23 cellular contexts compared by ENCODE assay signal in genomic region chr19:4504874-4505569, GRCh38. TPM values are rescaled to one million over a fixed set of nuclear protein-coding genes. Genes with fewer than 3 reads are reported as not detected.
A peak's percentile ranks its signal among the peaks of the same experiment; 100 is the strongest.
DNase-seq lines count a peak whose midpoint lies in the region; ATAC-seq and TF ChIP-seq lines count a peak whose summit lies in the region.
"Had no signal": no experiment of that assay in that cellular context is flagged by ENCODE, and none has a peak within 500 bp of the region (broad histone marks: within the 10 kb centered on the region; RNA-seq: fewer than 3 reads in every experiment).

No MANE protein-coding gene starts in this region.

- no CpG with 5 or more reads among the region's 17 CpGs for WGBS in neuronal stem cell (ENCODE audit: extremely low coverage in 2 of 2, insufficient read length in 2 of 2, insufficient replicate concordance in 1 of 2), 2 donors

- peaks cover 0 to 50% (median 26%) of the 10 kb centered on the region in 11 experiments; a peak in 18 of 22 replicates for H4K20me1 ChIP-seq in BLaER1 treated with 17β-estradiol and CSF1 and Interleukin-3, amounts not matched to agents 10 nM and 100 nM

- H3K23ac ChIP-seq in neuronal stem cell (ENCODE audit: low read depth, low read length, poor library complexity) = peak overlapping the region; percentile 85

- no peak overlapping the region for H3K18ac ChIP-seq in neuronal stem cell (ENCODE audit: low read length)

- H2BK5ac ChIP-seq in neuronal stem cell (ENCODE audit: low read length) = peak overlapping the region; percentile 66

- peak overlapping the region in 7 of 11 experiments; percentile 43 to 79 (median 63); a peak in 11 of 22 replicates for H3K27ac ChIP-seq in BLaER1 treated with 17β-estradiol and CSF1 and Interleukin-3, amounts not matched to agents 10 nM and 100 nM
- H3K27ac ChIP-seq in cingulate gyrus (ENCODE audit: low read depth, low read length) = peak overlapping the region; percentile 47
- H3K27ac ChIP-seq in neuronal stem cell (replicated peaks; ENCODE audit: low read length) = no peak overlapping the region
- H3K27ac ChIP-seq in foreskin keratinocyte = no peak overlapping the region
- H3K27ac ChIP-seq: C4-2B, epithelial cell of prostate, left lung, SJSA1, WERI-Rb-1 had no signal

- TF ChIP-seq CTCF in foreskin keratinocyte (conservative IDR thresholded peaks at IDR 0.05) = no peak

- H2BK12ac ChIP-seq in neuronal stem cell (ENCODE audit: low read length) = no peak overlapping the region

- no peak overlapping the region for H3K4me3 ChIP-seq in BLaER1 treated with 17β-estradiol and CSF1 and Interleukin-3, amounts not matched to agents 10 nM and 100 nM
- H3K4me3 ChIP-seq in neuronal stem cell (ENCODE audit: low read length in 2 of 2) = no peak overlapping the region
- H3K4me3 ChIP-seq: GM12878, left lung, ovary, SJSA1 had no signal

- no peak overlapping the region for H4K8ac ChIP-seq in neuronal stem cell (ENCODE audit: low read depth, low read length)

- no peaks in the 10 kb centered on the region; a peak in 1 of 22 replicates for H3K9me3 ChIP-seq in BLaER1 treated with 17β-estradiol and CSF1 and Interleukin-3, amounts not matched to agents 10 nM and 100 nM (replicated peaks in 1 of 11)
- no peaks in the 10 kb centered on the region for H3K9me3 ChIP-seq in neuronal stem cell (replicated peaks in 1 of 2; ENCODE audit: control insufficient read depth in 2 of 2, insufficient read depth in 1 of 2, low read depth in 1 of 2, low read length in 2 of 2)
- H3K9me3 ChIP-seq: left lung, ovary, SJSA1 had no signal

- no peak for ATAC-seq in foreskin keratinocyte
- ATAC-seq: GM12878, left lung had no signal

- H2BK15ac ChIP-seq in neuronal stem cell (ENCODE audit: low read length) = no peak overlapping the region

- H3K9ac ChIP-seq in BLaER1 treated with 17β-estradiol and CSF1 and Interleukin-3, amounts not matched to agents 10 nM and 100 nM = peak overlapping the region in 6 of 11 experiments; percentile 26 to 75 (median 68); a peak in 9 of 22 replicates
- no peak overlapping the region for H3K9ac ChIP-seq in neuronal stem cell (ENCODE audit: low read depth, low read length, poor library complexity)

- H3K4me1 ChIP-seq in BLaER1 treated with 17β-estradiol and CSF1 and Interleukin-3, amounts not matched to agents 10 nM and 100 nM = peaks cover 45 to 77% (median 59%) of the 10 kb centered on the region in 10 experiments
- H3K4me1 ChIP-seq in neuronal stem cell (ENCODE audit: control insufficient read depth in 2 of 2, insufficient read depth in 1 of 2, low read depth in 1 of 2, low read length in 2 of 2) = peaks cover 0 to 11% of the 10 kb centered on the region in 2 donors
- H3K4me1 ChIP-seq in foreskin keratinocyte = no peaks in the 10 kb centered on the region
- H3K4me1 ChIP-seq: left lung had no signal

- no peaks in the 10 kb centered on the region for H3K27me3 ChIP-seq in BLaER1 treated with 17β-estradiol and CSF1 and Interleukin-3, amounts not matched to agents 10 nM and 100 nM
- no peaks in the 10 kb centered on the region for H3K27me3 ChIP-seq in neuronal stem cell (ENCODE audit: control insufficient read depth in 3 of 3, insufficient read depth in 3 of 3, low read depth in 1 of 3, low read length in 3 of 3)
- no peaks in the 10 kb centered on the region for H3K27me3 ChIP-seq in foreskin keratinocyte
- H3K27me3 ChIP-seq: left lung, ovary, SJSA1 had no signal

- no peak overlapping the region for H3K14ac ChIP-seq in neuronal stem cell (ENCODE audit: low read length)

- DNase-seq in LHCN-M2 (ENCODE audit: low read depth) (peak; percentile 19), neuronal stem cell (ENCODE audit: low spot score) (no peak), middle frontal gyrus (ENCODE audit: extremely low spot score, low spot score) (no peak), foreskin keratinocyte (no peak)
- DNase-seq in activated effector memory CD4-positive, alpha-beta T cell treated with anti-CD3 and anti-CD28 coated beads, Interleukin-2, amount 50 U/mL, for 16 hours = no peak
- no peak for DNase-seq in activated CD4-positive, alpha-beta T cell treated with anti-CD3 and anti-CD28 coated beads for 4 hours
- DNase-seq: activated naive CD8-positive, alpha-beta T cell treated with anti-CD3 and anti-CD28 coated beads, Interleukin-2, amount 10 ng/mL, durations not matched to agents 7 days and 5 days; left lung; NCI-H146; NCI-H2171; NCI-H524; stimulated activated CD4-positive, alpha-beta T cell treated with anti-CD3 and anti-CD28 coated beads, Interleukin-4, amount 100 ng/mL, for 1 hour; stimulated activated naive B cell treated with anti-CD40 and anti-IgM and Interleukin-4, amounts not matched to agents 10 μg/mL and 1 μg/mL and 100 μg/mL, for 72 hours; WERI-Rb-1 had no signal

- peaks cover 6% of the 10 kb centered on the region for H3K79me1 ChIP-seq in neuronal stem cell (ENCODE audit: low read depth, low read length)

- H2AK5ac ChIP-seq in neuronal stem cell (ENCODE audit: low read depth, low read length) = no peak overlapping the region

- H4K91ac ChIP-seq in neuronal stem cell (ENCODE audit: low read depth, low read length, poor library complexity) = no peak overlapping the region

- peak overlapping the region; percentile 61 for H2BK120ac ChIP-seq in neuronal stem cell (ENCODE audit: low read depth, low read length)

- H2AFZ ChIP-seq in neuronal stem cell (ENCODE audit: low read length) = no peak overlapping the region

- no peak overlapping the region for H3K4ac ChIP-seq in neuronal stem cell (ENCODE audit: low read length)

- peak overlapping the region; percentile 32 to 96 (median 88); a peak in 21 of 22 replicates for H3K4me2 ChIP-seq in BLaER1 treated with 17β-estradiol and CSF1 and Interleukin-3, amounts not matched to agents 10 nM and 100 nM
- H3K4me2 ChIP-seq in neuronal stem cell (ENCODE audit: insufficient read depth, low read length, poor library complexity, severe bottlenecking) = no peak overlapping the region

- peaks cover 19 to 58% (median 32%) of the 10 kb centered on the region in 11 experiments; a peak in 21 of 22 replicates for H3K36me3 ChIP-seq in BLaER1 treated with 17β-estradiol and CSF1 and Interleukin-3, amounts not matched to agents 10 nM and 100 nM
- H3K36me3 ChIP-seq in neuronal stem cell (replicated peaks in 1 of 2; ENCODE audit: control insufficient read depth in 2 of 2, insufficient read depth in 2 of 2, low read length in 2 of 2) = peaks cover 34 to 45% of the 10 kb centered on the region in 2 donors
- H3K36me3 ChIP-seq: ovary had no signal

RNA-seq across cellular contexts. Expression of gene PLIN4, which starts 13.3 kb away (rescaled TPM):
- total RNA-seq in LHCN-M2 (2014; rRNA removed) = under 0.01 TPM in 1 of 2 replicates, not detected in the other
- polyA plus RNA-seq in LHCN-M2 (2012) = 0.09 TPM
- 0.13 TPM for polyA plus RNA-seq in neuronal stem cell (2013, experiment 1 of 2)
- 0.18 TPM for polyA plus RNA-seq in neuronal stem cell (2013, experiment 2 of 2)
- total RNA-seq in foreskin keratinocyte = 0.65 and 0.71 TPM in 2 replicates
- 0.32 TPM in 2 replicates for polyA plus RNA-seq in foreskin keratinocyte
- total RNA-seq: activated T-helper 1 cell treated with anti-CD3 and anti-CD28 coated beads, Interleukin-12 subunit alpha, Interleukin-12 subunit beta, Interleukin-2, Interleukin-4 antibody, amounts not matched to agents 30 ng/mL and 10 ng/mL and 1 ng/mL, durations not matched to agents 14 hours and 24 hours and 36 hours; SJSA1 had no signal

RNA-seq across cellular contexts. Expression of gene PLIN5, which starts 30.0 kb away (rescaled TPM):
- total RNA-seq in LHCN-M2 (2014; rRNA removed) (0.06 TPM in 1 of 2 replicates, not detected in the other), foreskin keratinocyte (not detected in 2 replicates)
- polyA plus RNA-seq in LHCN-M2 (2012) = not detected
- polyA plus RNA-seq in neuronal stem cell (2013, experiment 1 of 2) = 2.9 TPM
- polyA plus RNA-seq in neuronal stem cell (2013, experiment 2 of 2) = 2.9 TPM
- not detected in 2 replicates for polyA plus RNA-seq in foreskin keratinocyte
- total RNA-seq: activated T-helper 1 cell treated with anti-CD3 and anti-CD28 coated beads, Interleukin-12 subunit alpha, Interleukin-12 subunit beta, Interleukin-2, Interleukin-4 antibody, amounts not matched to agents 30 ng/mL and 10 ng/mL and 1 ng/mL, durations not matched to agents 14 hours and 24 hours and 36 hours; M059J; SJSA1 had no signal

RNA-seq across cellular contexts. Expression of gene HDGFL2, which starts 32.9 kb away (rescaled TPM):
- total RNA-seq in LHCN-M2 (2014; rRNA removed) (65.9 and 67.3 TPM in 2 replicates), foreskin keratinocyte (62.4 and 69.8 TPM in 2 replicates)
- 52.7 TPM for polyA plus RNA-seq in LHCN-M2 (2012)
- 73.8 TPM for polyA plus RNA-seq in neuronal stem cell (2013, experiment 1 of 2)
- polyA plus RNA-seq in neuronal stem cell (2013, experiment 2 of 2) = 75.2 TPM
- polyA plus RNA-seq in foreskin keratinocyte = 62.7 and 63.9 TPM in 2 replicates

RNA-seq across cellular contexts. Expression of gene LRG1, which starts 34.8 kb away (rescaled TPM):
- total RNA-seq in LHCN-M2 (2014; rRNA removed) = 0.13 TPM in 1 of 2 replicates, not detected in the other
- polyA plus RNA-seq in LHCN-M2 (2012) = not detected
- polyA plus RNA-seq in neuronal stem cell (2013, experiment 1 of 2) = not detected
- 0.01 TPM for polyA plus RNA-seq in neuronal stem cell (2013, experiment 2 of 2)
- 0.17 and 0.35 TPM in 2 replicates for total RNA-seq in foreskin keratinocyte
- polyA plus RNA-seq in foreskin keratinocyte = 0.32 and 0.50 TPM in 2 replicates
- total RNA-seq: activated naive CD8-positive, alpha-beta T cell treated with anti-CD3 and anti-CD28 coated beads, Interleukin-2, amount 10 ng/mL, durations not matched to agents 7 days and 5 days; SJSA1 had no signal

RNA-seq across cellular contexts. Expression of gene UBXN6, which starts 47.4 kb away (rescaled TPM):
- total RNA-seq in LHCN-M2 (2014; rRNA removed) (71.9 and 85.3 TPM in 2 replicates), foreskin keratinocyte (88.9 and 93.0 TPM in 2 replicates)
- 129 TPM for polyA plus RNA-seq in LHCN-M2 (2012)
- polyA plus RNA-seq in neuronal stem cell (2013, experiment 1 of 2) = 28.2 TPM
- polyA plus RNA-seq in neuronal stem cell (2013, experiment 2 of 2) = 29.6 TPM
- polyA plus RNA-seq in foreskin keratinocyte = 125 and 138 TPM in 2 replicates

Comparison
In these comparisons a context has a peak if more than half of its experiments do, and no peak if none do; other contexts are left out.
1. H3K27ac ChIP-seq: peak in BLaER1 treated with 17β-estradiol and CSF1 and Interleukin-3, amounts not matched to agents 10 nM and 100 nM (7 of 11) and cingulate gyrus (single experiment); none in neuronal stem cell (single experiment) and foreskin keratinocyte (single experiment).